ENCODE assay signal across 8 cellular contexts in genomic region chr6:46653439-46653942, GRCh38. TPM values are rescaled to one million over a fixed set of nuclear protein-coding genes. Genes with fewer than 3 reads are reported as not detected.
DNase-seq lines count a peak whose midpoint lies in the region; ATAC-seq, FAIRE-seq and TF ChIP-seq lines count a peak whose summit lies in the region.

No MANE protein-coding gene starts in this region.

- H3K27ac ChIP-seq in iPS-20b (ENCODE audit: low read length), result no peak overlapping the region
- H3K27ac ChIP-seq in stomach smooth muscle (ENCODE audit: low read length), result peak overlapping the region; percentile 68

- H3K9me3 Mint-ChIP-seq in activated CD8-positive, alpha-beta T cell treated with anti-CD3 and anti-CD28 coated beads for 36 hours, result no peaks in the 10 kb centered on the region

- no peak for ATAC-seq in activated CD8-positive, alpha-beta T cell treated with anti-CD3 and anti-CD28 coated beads for 36 hours
- ATAC-seq in esophagus mucosa, result no peak

- peak overlapping the region; percentile 81 for H3K4me3 ChIP-seq in iPS-20b (ENCODE audit: low read length)
- H3K4me3 ChIP-seq in stomach smooth muscle (ENCODE audit: low read length in 2 of 2), result peak overlapping the region; percentile 94 to 99

- H3K9ac ChIP-seq in iPS-20b (ENCODE audit: low read depth, low read length), result peak overlapping the region; percentile 54; the same call in 1 of the 2 replicates
- H3K9ac ChIP-seq in stomach smooth muscle (ENCODE audit: low read length in 2 of 2), result peak overlapping the region; percentile 85 to 88

- H3K9me3 ChIP-seq in iPS-20b (ENCODE audit: insufficient read depth, low read depth, low read length), result no peaks in the 10 kb centered on the region
- no peaks in the 10 kb centered on the region for H3K9me3 ChIP-seq in stomach smooth muscle (ENCODE audit: control insufficient read depth in 2 of 2, low read length in 2 of 2)

- H3K4me1 ChIP-seq in iPS-20b (ENCODE audit: insufficient read depth, low read length) (no peaks in the 10 kb centered on the region), stomach smooth muscle (ENCODE audit: control insufficient read depth, insufficient read depth, low read length) (no peaks in the 10 kb centered on the region)

- peak; percentile 32 for DNase-seq in NCI-H748 (lab: John Stamatoyannopoulos, UW; ENCODE audit: unreplicated experiment)
- DNase-seq in NCI-H748 treated with DMSO at 0.1 percent for 48 hours (lab: John Stamatoyannopoulos, UW), result no peak
- DNase-seq in activated CD8-positive, alpha-beta T cell treated with anti-CD3 and anti-CD28 coated beads for 36 hours, result no peak
- no peak for DNase-seq in retina
- DNase-seq in urothelium cell line (ENCODE audit: low spot score), result no peak

- CTCF ChIA-PET in activated CD8-positive, alpha-beta T cell treated with anti-CD3 and anti-CD28 coated beads for 36 hours (lab: Charles Lee), result no interaction called here

- peak overlapping the region; percentile 76 for H3K4me3 Mint-ChIP-seq in activated CD8-positive, alpha-beta T cell treated with anti-CD3 and anti-CD28 coated beads for 36 hours

- intact Hi-C loops in activated CD8-positive, alpha-beta T cell treated with anti-CD3 and anti-CD28 coated beads for 36 hours (cut with micrococcal nuclease), result no loop called here

- no peak overlapping the region for H3K27ac Mint-ChIP-seq in activated CD8-positive, alpha-beta T cell treated with anti-CD3 and anti-CD28 coated beads for 36 hours

- H3K36me3 ChIP-seq in iPS-20b (ENCODE audit: insufficient read depth, low read depth, low read length) (no peaks in the 10 kb centered on the region), stomach smooth muscle (ENCODE audit: control insufficient read depth in 2 of 2, insufficient read depth in 2 of 2, low read length in 2 of 2) (peaks cover 0 to 1% of the 10 kb centered on the region in 2 donors)

- TF ChIP-seq CTCF in activated CD8-positive, alpha-beta T cell treated with anti-CD3 and anti-CD28 coated beads for 36 hours (IDR thresholded peaks at IDR 0.05), result no peak

- H3K36me3 Mint-ChIP-seq in activated CD8-positive, alpha-beta T cell treated with anti-CD3 and anti-CD28 coated beads for 36 hours (ENCODE audit: low read depth), result no peaks in the 10 kb centered on the region

- H3K4me1 Mint-ChIP-seq in activated CD8-positive, alpha-beta T cell treated with anti-CD3 and anti-CD28 coated beads for 36 hours (ENCODE audit: low read depth), result peaks cover 13% of the 10 kb centered on the region

- POLR2A ChIA-PET in activated CD8-positive, alpha-beta T cell treated with anti-CD3 and anti-CD28 coated beads for 36 hours (lab: Charles Lee), result no interaction called here

- H3K27me3 ChIP-seq in iPS-20b (ENCODE audit: insufficient read depth, low read length) (peaks cover 24% of the 10 kb centered on the region), stomach smooth muscle (ENCODE audit: control insufficient read depth in 1 of 2, insufficient read depth in 2 of 2, low read length in 2 of 2) (no peaks in the 10 kb centered on the region)

- peaks cover 36% of the 10 kb centered on the region for H3K27me3 Mint-ChIP-seq in activated CD8-positive, alpha-beta T cell treated with anti-CD3 and anti-CD28 coated beads for 36 hours

- no peak for FAIRE-seq in urothelium cell line (lab: Jason Lieb, UNC)

RNA-seq across cellular contexts. Expression of gene SLC25A27, which starts 0.7 kb away (rescaled TPM):
- under 1 TPM; 0.70 to 0.85 TPM for total RNA-seq in activated CD8-positive, alpha-beta T cell treated with anti-CD3 and anti-CD28 coated beads for 36 hours
- 3.4 TPM for total RNA-seq in esophagus mucosa

RNA-seq across cellular contexts. Expression of gene CYP39A1, which starts 0.9 kb away (rescaled TPM):
- total RNA-seq in activated CD8-positive, alpha-beta T cell treated with anti-CD3 and anti-CD28 coated beads for 36 hours, result not detected
- 3.4 TPM for total RNA-seq in esophagus mucosa

RNA-seq across cellular contexts. Expression of gene TDRD6, which starts 34.2 kb away (rescaled TPM):
- not detected for total RNA-seq in activated CD8-positive, alpha-beta T cell treated with anti-CD3 and anti-CD28 coated beads for 36 hours
- 0.08 TPM for total RNA-seq in esophagus mucosa
